Comparison of ENCODE assay signal across 1 cellular context in genomic region chr19:37905936-37906867, GRCh38.
A peak's percentile ranks its signal among the peaks of the same experiment; 100 is the strongest.
TF ChIP-seq lines count a peak whose summit lies in the region.

Gene WDR87 (minus strand): TSS chr19:37906594. CDS start chr19:37898239, 8,355 bp downstream.

TF ChIP-seq in HepG2, 621 proteins besides CTCF, POLR2A, EP300 and RAD21 (continued from another document and continues in another):
- TF ChIP-seq REST (IDR thresholded peaks at IDR 0.05; ENCODE audit: borderline replicate concordance in 1 of 2, low read depth in 1 of 2, low read length in 2 of 2) (no peak), GABPA (IDR thresholded peaks at IDR 0.05; ENCODE audit: low read depth, low read length) (peak; percentile 32; the same call in 1 of the 2 replicates), GABPA (CRISPR knock-in tag; IDR thresholded peaks at IDR 0.05; ENCODE audit: low read depth) (no peak), ZNF253 (CRISPR knock-in tag; IDR thresholded peaks at IDR 0.05; ENCODE audit: borderline replicate concordance) (no peak), ZNF619 (CRISPR knock-in tag; IDR thresholded peaks at IDR 0.05) (no peak), ZNF207 (IDR thresholded peaks at IDR 0.05; ENCODE audit: borderline replicate concordance) (no peak), SNAPC5 (CRISPR knock-in tag; IDR thresholded peaks at IDR 0.05; ENCODE audit: borderline replicate concordance) (no peak), ZNF264 (CRISPR knock-in tag; IDR thresholded peaks at IDR 0.05) (no peak), TGIF2 (CRISPR knock-in tag; IDR thresholded peaks at IDR 0.05) (no peak), GPN1 (CRISPR knock-in tag; IDR thresholded peaks at IDR 0.05; ENCODE audit: borderline replicate concordance) (peak; percentile 63; the same call in 1 of the 2 replicates), ZNF331 (CRISPR knock-in tag; IDR thresholded peaks at IDR 0.05) (peak; percentile 40; the same call in 1 of the 2 replicates), SMYD3 (CRISPR knock-in tag; IDR thresholded peaks at IDR 0.05) (no peak), ZNF317 (CRISPR knock-in tag; IDR thresholded peaks at IDR 0.05) (0 out of 2 replicates have a peak, but pooled peaks have one; percentile 31), NR2F6 (IDR thresholded peaks at IDR 0.05) (0 out of 2 replicates have a peak, but pooled peaks have one; percentile 9), NR2F6 (CRISPR knock-in tag; IDR thresholded peaks at IDR 0.05) (no peak; the same call in 1 of the 2 replicates), FOSL2 (CRISPR knock-in tag; IDR thresholded peaks at IDR 0.05) (0 out of 2 replicates have a peak, but pooled peaks have one; percentile 6), TRIM24 (CRISPR knock-in tag; IDR thresholded peaks at IDR 0.05) (no peak), NRL (CRISPR knock-in tag; IDR thresholded peaks at IDR 0.05; ENCODE audit: borderline replicate concordance) (0 out of 2 replicates have a peak, but pooled peaks have one; percentile 26), ESRRA (CRISPR knock-in tag; IDR thresholded peaks at IDR 0.05; ENCODE audit: low read depth) (no peak), MIER3 (CRISPR knock-in tag; IDR thresholded peaks at IDR 0.05; ENCODE audit: borderline replicate concordance) (no peak), CC2D1A (CRISPR knock-in tag; IDR thresholded peaks at IDR 0.05) (no peak), ZNF510 (CRISPR knock-in tag; IDR thresholded peaks at IDR 0.05; ENCODE audit: low read depth) (0 out of 2 replicates have a peak, but pooled peaks have one; percentile 12), ZBTB1 (CRISPR knock-in tag; IDR thresholded peaks at IDR 0.05; ENCODE audit: borderline replicate concordance) (no peak), NCOA5 (CRISPR knock-in tag; IDR thresholded peaks at IDR 0.05) (no peak), ZNF746 (CRISPR knock-in tag; IDR thresholded peaks at IDR 0.05) (no peak), HDAC1 (CRISPR knock-in tag; IDR thresholded peaks at IDR 0.05) (peak; percentile 40; the same call in 1 of the 2 replicates), CBFB (CRISPR knock-in tag; IDR thresholded peaks at IDR 0.05) (no peak), MAX (IDR thresholded peaks at IDR 0.05) (peak; percentile 83), ZNF343 (CRISPR knock-in tag; IDR thresholded peaks at IDR 0.05) (no peak), POGK (CRISPR knock-in tag; conservative IDR thresholded peaks at IDR 0.05) (peak; percentile 21; the same call in 1 of the 2 replicates), POGZ (CRISPR knock-in tag; IDR thresholded peaks at IDR 0.05) (0 out of 2 replicates have a peak, but pooled peaks have one; percentile 5), ZNF503 (CRISPR knock-in tag; IDR thresholded peaks at IDR 0.05) (peak; percentile 67; the same call in 1 of the 2 replicates), HMGA1 (CRISPR knock-in tag; conservative IDR thresholded peaks at IDR 0.05) (no peak), ZFP41 (CRISPR knock-in tag; IDR thresholded peaks at IDR 0.05; ENCODE audit: borderline replicate concordance) (no peak), ZNF441 (CRISPR knock-in tag; IDR thresholded peaks at IDR 0.05; ENCODE audit: borderline replicate concordance) (no peak), ZFP90 (CRISPR knock-in tag; IDR thresholded peaks at IDR 0.05; ENCODE audit: borderline replicate concordance) (no peak; the same call in 1 of the 2 replicates), TAF1 (CRISPR knock-in tag; IDR thresholded peaks at IDR 0.05) (peak; percentile 16; the same call in 1 of the 2 replicates), SP2 (CRISPR knock-in tag; IDR thresholded peaks at IDR 0.05) (no peak), TFE3 (CRISPR knock-in tag; IDR thresholded peaks at IDR 0.05) (0 out of 2 replicates have a peak, but pooled peaks have one; percentile 14), MEIS2 (CRISPR knock-in tag; IDR thresholded peaks at IDR 0.05) (0 out of 2 replicates have a peak, but pooled peaks have one; percentile 12), NAIF1 (CRISPR knock-in tag; IDR thresholded peaks at IDR 0.05; ENCODE audit: borderline replicate concordance) (peak; percentile 57; the same call in 1 of the 2 replicates), ZKSCAN5 (CRISPR knock-in tag; IDR thresholded peaks at IDR 0.05) (no peak), ZBTB4 (CRISPR knock-in tag; IDR thresholded peaks at IDR 0.05; ENCODE audit: borderline replicate concordance) (no peak; the same call in 1 of the 2 replicates), ZNF33A (CRISPR knock-in tag; IDR thresholded peaks at IDR 0.05; ENCODE audit: borderline replicate concordance) (no peak), TIGD3 (CRISPR knock-in tag; IDR thresholded peaks at IDR 0.05; ENCODE audit: borderline replicate concordance) (no peak), ZNF232 (CRISPR knock-in tag; IDR thresholded peaks at IDR 0.05; ENCODE audit: borderline replicate concordance) (peak; percentile 73; the same call in 1 of the 2 replicates), IRF9 (CRISPR knock-in tag; IDR thresholded peaks at IDR 0.05; ENCODE audit: borderline replicate concordance) (peak; percentile 14; the same call in 1 of the 2 replicates), ETV5 (CRISPR knock-in tag; IDR thresholded peaks at IDR 0.05; ENCODE audit: borderline replicate concordance) (no peak; the same call in 1 of the 2 replicates), E2F5 (CRISPR knock-in tag; conservative IDR thresholded peaks at IDR 0.05) (no peak)
